ENCODE assay signal across 10 cellular contexts in genomic region chrX:103063191-103063845, GRCh38. TPM values are rescaled to one million over a fixed set of nuclear protein-coding genes. Genes with fewer than 3 reads are reported as not detected.
DNase-seq lines count a peak whose midpoint lies in the region; FAIRE-seq and TF ChIP-seq lines count a peak whose summit lies in the region.
"Had no signal": no experiment of that assay in that cellular context is flagged by ENCODE, and none has a peak within 500 bp of the region (broad histone marks: within the 10 kb centered on the region; RNA-seq: fewer than 3 reads in every experiment).

No MANE protein-coding gene starts in this region.

- H2BK12ac ChIP-seq in H1 (ENCODE audit: low read depth, low read length): no peak overlapping the region

- peak overlapping the region; percentile 92 for H4K8ac ChIP-seq in H1 (ENCODE audit: extremely low read depth, insufficient read depth, low read length)

- H3K9ac ChIP-seq in H1 (replicated peaks in 1 of 4; ENCODE audit: extremely low read depth in 1 of 4, low read depth in 3 of 4, low read length in 3 of 4): peak overlapping the region; percentile 56 to 78 (median 70); a peak in 6 of 7 replicates

- no peaks in the 10 kb centered on the region for H3K27me3 ChIP-seq in H1 (replicated peaks in 1 of 4; ENCODE audit: control insufficient read depth in 3 of 4, extremely low read depth in 1 of 4, insufficient read depth in 3 of 4, low read length in 3 of 4)

- no peak overlapping the region for H3K56ac ChIP-seq in H1 (replicated peaks; ENCODE audit: insufficient read length, low read depth, low read length)

- no peaks in the 10 kb centered on the region for H3K79me2 ChIP-seq in H1 (ENCODE audit: control insufficient read depth in 1 of 2, insufficient read depth in 2 of 2, low read length in 2 of 2)

- POLR2A ChIA-PET in H1 (lab: Charles Lee; ENCODE audit: partially characterized antibody): interaction anchor here (1.3 kb wide), 1 partner anchor 38 kb away, joined by 3 read pairs; no protein-coding TSS in a partner anchor

- H3K4me1 ChIP-seq in H1 (replicated peaks in 1 of 4; ENCODE audit: control insufficient read depth in 3 of 4, insufficient read depth in 4 of 4, low read length in 3 of 4): peaks cover 0 to 3% (median 0%) of the 10 kb centered on the region in 4 experiments; a peak in 1 of 7 replicates

- H2BK120ac ChIP-seq in H1 (replicated peaks; ENCODE audit: low read depth, low read length): no peak overlapping the region

- no peak overlapping the region for H3K18ac ChIP-seq in H1 (ENCODE audit: extremely low read depth, low read length)

- H3K23me2 ChIP-seq in H1 (ENCODE audit: low read depth, low read length): no peaks in the 10 kb centered on the region; the same call in 1 of the 2 replicates

- H3K36me3 Mint-ChIP-seq in neural crest cell (ENCODE audit: low read depth): peaks cover 6% of the 10 kb centered on the region

- H2BK20ac ChIP-seq in H1 (ENCODE audit: low read length): no peak overlapping the region

- peak; percentile 93 for FAIRE-seq in H1 (lab: Jason Lieb, UNC)

- no peak overlapping the region for H2AK5ac ChIP-seq in H1 (ENCODE audit: low read depth, low read length)

- TF ChIP-seq CTCF in H1 (IDR thresholded peaks at IDR 0.05; ENCODE audit: control extremely low read depth in 1 of 3, insufficient read depth in 1 of 3, low read depth in 1 of 3, low read length in 3 of 3) (no peak), neural crest cell (conservative IDR thresholded peaks at IDR 0.05) (peak; percentile 44)

- peaks cover 6% of the 10 kb centered on the region for H3K4me1 Mint-ChIP-seq in neural crest cell

- peaks cover 5% of the 10 kb centered on the region for H3K27me3 Mint-ChIP-seq in neural crest cell (ENCODE audit: low read depth)

- peaks cover 6% of the 10 kb centered on the region for H3K9me3 Mint-ChIP-seq in neural crest cell
- H3K9me3 Mint-ChIP-seq: T-helper 1 cell treated with Interleukin-12 subunit alpha and Interleukin-12 subunit beta and Interleukin-4 antibody, amounts not matched to agents 30 μg/mL and 1 μg/mL, for 36 hours had no signal

- no peaks in the 10 kb centered on the region for H3K9me3 ChIP-seq in H1 (ENCODE audit: insufficient read depth in 2 of 2, low read depth in 1 of 2, low read length in 1 of 2)

- no peak for TF ChIP-seq EP300 in H1 (IDR thresholded peaks at IDR 0.05; ENCODE audit: borderline replicate concordance in 1 of 2, low read depth in 2 of 2, low read length in 2 of 2)

- no peak overlapping the region for H2AFZ ChIP-seq in H1 (ENCODE audit: low read length)

- H3K27ac ChIP-seq in H1 (ENCODE audit: low read depth, low read length): peak overlapping the region; percentile 63; the same call in 1 of the 2 replicates

- H3K23ac ChIP-seq in H1 (ENCODE audit: insufficient read length): no peak overlapping the region

- no peak for TF ChIP-seq POLR2A in H1 (IDR thresholded peaks at IDR 0.05; ENCODE audit: control extremely low read depth in 1 of 2, low read depth in 2 of 2, low read length in 2 of 2)

- H3K4me3 Mint-ChIP-seq in neural crest cell: peak overlapping the region; percentile 82
- H3K4me3 Mint-ChIP-seq: T-helper 1 cell treated with Interleukin-12 subunit alpha and Interleukin-12 subunit beta and Interleukin-4 antibody, amounts not matched to agents 30 μg/mL and 1 μg/mL, for 36 hours had no signal

- H4K91ac ChIP-seq in H1 (replicated peaks; ENCODE audit: insufficient read length, low read length): no peak overlapping the region

- H3K4ac ChIP-seq in H1 (replicated peaks; ENCODE audit: insufficient read length, low read depth, low read length): no peak overlapping the region

- no peak overlapping the region for H2BK15ac ChIP-seq in H1 (ENCODE audit: low read length)

- CTCF ChIA-PET in H1 (lab: Charles Lee; ENCODE audit: partially characterized antibody): no interaction called here

- H3K14ac ChIP-seq in H1 (ENCODE audit: insufficient read length): no peak overlapping the region

- no peak for TF ChIP-seq RAD21 in H1 (IDR thresholded peaks at IDR 0.05 in 1 of 2, conservative IDR thresholded peaks at IDR 0.05 in 1 of 2; ENCODE audit: low read depth in 2 of 2, low read length in 2 of 2)

- peak overlapping the region; percentile 51 to 84 (median 66) for H3K4me3 ChIP-seq in H1 (ENCODE audit: extremely low read depth in 1 of 4, insufficient read depth in 2 of 4, low read depth in 3 of 4, low read length in 4 of 4)

- peak overlapping the region; percentile 64 to 68 for H3K4me2 ChIP-seq in H1 (ENCODE audit: insufficient read depth in 1 of 2, low read depth in 2 of 2, low read length in 2 of 2)

- no peaks in the 10 kb centered on the region for H4K20me1 ChIP-seq in H1 (replicated peaks in 1 of 2; ENCODE audit: control insufficient read depth in 1 of 2, insufficient read depth in 2 of 2, low read length in 2 of 2)

- H3K27ac Mint-ChIP-seq in neural crest cell (ENCODE audit: unreplicated experiment): no peak overlapping the region
- H3K27ac Mint-ChIP-seq: T-helper 1 cell treated with Interleukin-12 subunit alpha and Interleukin-12 subunit beta and Interleukin-4 antibody, amounts not matched to agents 30 μg/mL and 1 μg/mL, for 36 hours had no signal

- DNase-seq in DMS53 (lab: John Stamatoyannopoulos, UW) (peak; percentile 81), DMS53 treated with DMSO at 0.1 percent for 48 hours (lab: John Stamatoyannopoulos, UW; ENCODE audit: unreplicated experiment) (no peak), NCI-H69 (lab: John Stamatoyannopoulos, UW) (peak; percentile 71), H1 (ENCODE audit: low read depth in 1 of 2, low spot score in 2 of 2) (peak; percentile 7 to 61), neural crest cell (ENCODE audit: low read depth, low spot score) (peak; percentile 37), activated gamma-delta T cell treated with Interleukin-2 at 50 U/mL for 16 hours (no peak), 8988T (no peak), kidney glomerular epithelial cell (lab: John Stamatoyannopoulos, UW) (no peak)

- no peaks in the 10 kb centered on the region; a peak in 1 of 8 replicates for H3K36me3 ChIP-seq in H1 (ENCODE audit: control insufficient read depth in 2 of 4, insufficient read depth in 4 of 4, low read length in 3 of 4)

- no peak overlapping the region for H2BK5ac ChIP-seq in H1 (ENCODE audit: low read depth, low read length)

- H3K79me1 ChIP-seq in H1 (ENCODE audit: low read depth, low read length): no peaks in the 10 kb centered on the region

- no peak overlapping the region for H4K5ac ChIP-seq in H1 (ENCODE audit: insufficient read length, low read depth, low read length)

- WGBS in H1 (ENCODE audit: extremely low coverage in 1 of 2, insufficient coverage in 1 of 2, insufficient read length in 1 of 2, insufficient replicate concordance in 2 of 2, low coverage in 1 of 2, low lambda C conversion rate in 2 of 2, missing lambda C conversion rate in 1 of 2), 2 experiments: no CpG with 5 or more reads among the region's 34 CpGs

TF ChIP-seq in H1, 55 proteins besides CTCF, POLR2A, EP300 and RAD21 (continues in another document):
- TF ChIP-seq MAX (IDR thresholded peaks at IDR 0.05) (peak; percentile 44; the same call in 1 of the 2 replicates), SRF (IDR thresholded peaks at IDR 0.05; ENCODE audit: low read depth, low read length) (no peak), GTF2F1 (IDR thresholded peaks at IDR 0.05; ENCODE audit: borderline replicate concordance, low read depth, low read length) (no peak), KDM5A (IDR thresholded peaks at IDR 0.05; ENCODE audit: low read length) (no peak), SIX5 (IDR thresholded peaks at IDR 0.05; ENCODE audit: low read depth, low read length) (no peak), EGR1 (IDR thresholded peaks at IDR 0.05; ENCODE audit: borderline replicate concordance, low read depth, low read length) (no peak), ZNF274 (IDR thresholded peaks at IDR 0.05; ENCODE audit: borderline replicate concordance, extremely low read depth, low read length) (no peak), USF2 (IDR thresholded peaks at IDR 0.05; ENCODE audit: low read length) (no peak), ATF3 (IDR thresholded peaks at IDR 0.05; ENCODE audit: insufficient read depth, low read depth, low read length) (no peak)

RNA-seq across cellular contexts. Expression of gene BEX1, which starts 0.7 kb away (rescaled TPM):
- 75.2 and 76.8 TPM in 2 replicates for total RNA-seq in H1 (2021; fragmentation: NEBNext Ultra II Directional; extraction: Animal tissue kit (Norgen Biotek cat#: 25700))
- 39.9 and 61.0 TPM in 2 replicates for polyA plus RNA-seq in H1 (2011; rRNA removed)
- polyA plus RNA-seq in H1 (2011; cell fraction: cytosol; rRNA removed): 94.0 TPM
- polyA plus RNA-seq in H1 (2011; cell fraction: nucleus; rRNA removed): 22.9 TPM
- 103 to 131 TPM (median 126 TPM) in 4 replicates for polyA plus RNA-seq in H1 (2012, experiment 1 of 2)
- 28.3 TPM for polyA plus RNA-seq in H1 (2012, experiment 2 of 2)
- 79.4 TPM for polyA plus RNA-seq in H1 (2013, experiment 1 of 2)
- polyA plus RNA-seq in H1 (2013, experiment 2 of 2): 73.3 TPM
- polyA minus RNA-seq in H1 (2011; rRNA and poly(A)+ RNA removed): 14.5 and 16.8 TPM in 2 replicates
- polyA minus RNA-seq in H1 (2011; cell fraction: cytosol; rRNA and poly(A)+ RNA removed): 16.4 TPM
- 14.5 TPM for polyA minus RNA-seq in H1 (2011; cell fraction: nucleus; rRNA and poly(A)+ RNA removed)
- total RNA-seq in neural crest cell: 60.0 TPM in 2 replicates

RNA-seq across cellular contexts. Expression of gene NXF3, which starts 29.6 kb away (rescaled TPM):
- not detected in 2 replicates for total RNA-seq in H1 (2021; fragmentation: NEBNext Ultra II Directional; extraction: Animal tissue kit (Norgen Biotek cat#: 25700))
- polyA plus RNA-seq in H1 (2011; rRNA removed): 0.12 TPM in 1 of 2 replicates, not detected in the other
- polyA plus RNA-seq in H1 (2011; cell fraction: cytosol; rRNA removed): not detected
- polyA plus RNA-seq in H1 (2011; cell fraction: nucleus; rRNA removed): 0.10 TPM
- 0.17 TPM in 1 of 4 replicates, not detected in the others for polyA plus RNA-seq in H1 (2012, experiment 1 of 2)
- not detected for polyA plus RNA-seq in H1 (2012, experiment 2 of 2)
- polyA plus RNA-seq in H1 (2013, experiment 1 of 2): not detected
- polyA plus RNA-seq in H1 (2013, experiment 2 of 2): not detected
- polyA minus RNA-seq in H1 (2011; rRNA and poly(A)+ RNA removed): 0.39 TPM in 1 of 2 replicates, not detected in the other
- polyA minus RNA-seq in H1 (2011; cell fraction: cytosol; rRNA and poly(A)+ RNA removed): not detected
- not detected for polyA minus RNA-seq in H1 (2011; cell fraction: nucleus; rRNA and poly(A)+ RNA removed)
- not detected in 2 replicates for total RNA-seq in neural crest cell
- polyA plus RNA-seq: AG04450 had no signal

Comparison
In these comparisons a context has a peak if more than half of its experiments do, and no peak if none do; other contexts are left out.
1. DNase-seq: peak in DMS53 (single experiment), NCI-H69 (single experiment), H1 (2 of 2) and neural crest cell (single experiment); none in DMS53 treated with DMSO at 0.1 percent for 48 hours (single experiment), activated gamma-delta T cell treated with Interleukin-2 at 50 U/mL for 16 hours (single experiment), 8988T (single experiment) and kidney glomerular epithelial cell (single experiment).